32 cellular contexts compared by ENCODE assay signal in the genomic region with DNA sequence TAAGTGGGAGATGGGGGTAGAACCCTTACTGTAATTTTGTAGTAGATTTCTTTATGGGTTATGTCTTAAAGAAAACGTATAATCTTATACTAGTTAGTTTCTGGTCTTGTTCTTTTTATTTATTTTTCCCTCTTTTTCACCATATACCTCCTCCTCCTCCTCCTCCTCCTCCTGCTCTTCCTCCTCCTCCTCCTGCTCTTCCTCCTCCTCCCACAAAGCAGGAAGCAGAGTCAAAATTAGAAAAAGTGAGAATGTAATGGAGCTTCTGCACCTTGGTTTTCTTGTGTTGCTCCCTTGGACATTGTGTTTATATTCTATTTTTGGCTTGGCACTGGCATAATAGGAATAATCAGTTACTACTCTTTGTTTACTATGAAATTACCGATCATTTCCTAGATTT. TPM values are rescaled to one million over a fixed set of nuclear protein-coding genes. Genes with fewer than 3 reads are reported as not detected.
DNase-seq lines count a peak whose midpoint lies in the region; ATAC-seq, FAIRE-seq and TF ChIP-seq lines count a peak whose summit lies in the region.
"Had no signal": no experiment of that assay in that cellular context is flagged by ENCODE, and none has a peak within 500 bp of the region (broad histone marks: within the 10 kb centered on the region; RNA-seq: fewer than 3 reads in every experiment).

No MANE protein-coding gene starts in this region.

- H3K27ac Mint-ChIP-seq in HFFc6 (peak overlapping the region; percentile 74), neural crest cell (ENCODE audit: unreplicated experiment) (no peak overlapping the region)
- H3K27ac Mint-ChIP-seq: activated T-helper 17 cell treated with anti-CD3 and anti-CD28 coated beads, Interleukin-2, amount 50 U/mL, for 72 hours; dendritic cell treated with granulocyte-macrophage colony-stimulating factor and Interleukin-4, amounts not matched to agents 40 ng/mL and 50 ng/mL, for 4 days; naive thymus-derived CD8-positive, alpha-beta T cell; stimulated activated effector memory CD8-positive, alpha-beta T cell treated with anti-CD3 and anti-CD28 coated beads, Interleukin-12 subunit alpha, Interleukin-12 subunit beta, amount 100 ng/mL, for 72 hours had no signal

- POLR2A ChIA-PET in GM12878 (lab: Charles Lee): interaction anchor here (1.1 kb wide), 1 partner anchor 8 kb away, joined by 4 read pairs; no protein-coding TSS in a partner anchor

- WGBS in GM12878 (ENCODE audit: insufficient coverage, insufficient replicate concordance, low lambda C conversion rate, missing lambda C conversion rate): 90% methylated on average over 2 of the region's 2 CpGs

- RAD21 ChIA-PET in GM12878 (lab: Charles Lee; ENCODE audit: unreplicated experiment): no interaction called here

- no peak overlapping the region for H2AFZ ChIP-seq in GM12878 (ENCODE audit: control insufficient read depth, low read depth, low read length)
- H2AFZ ChIP-seq: parathyroid adenoma had no signal

- no TSS peak for BruUV-seq in GM12878 (replicated peaks; lab: Mats Ljungman, UMichigan)

- H3K4me3 Mint-ChIP-seq in HFFc6 (peak overlapping the region; percentile 97), neural crest cell (peak overlapping the region; percentile 32)
- H3K4me3 Mint-ChIP-seq: activated T-helper 17 cell treated with anti-CD3 and anti-CD28 coated beads, Interleukin-2, amount 50 U/mL, for 72 hours; dendritic cell treated with granulocyte-macrophage colony-stimulating factor and Interleukin-4, amounts not matched to agents 40 ng/mL and 50 ng/mL, for 4 days; naive thymus-derived CD8-positive, alpha-beta T cell; stimulated activated effector memory CD8-positive, alpha-beta T cell treated with anti-CD3 and anti-CD28 coated beads, Interleukin-12 subunit alpha, Interleukin-12 subunit beta, amount 100 ng/mL, for 72 hours had no signal

- H3K36me3 Mint-ChIP-seq in HFFc6 (ENCODE audit: low read depth) (peaks cover 49% of the 10 kb centered on the region), neural crest cell (ENCODE audit: low read depth) (peaks cover 7% of the 10 kb centered on the region)
- H3K36me3 Mint-ChIP-seq: naive thymus-derived CD8-positive, alpha-beta T cell had no signal

- no peaks in the 10 kb centered on the region for H3K27me3 Mint-ChIP-seq in HFFc6 (ENCODE audit: insufficient read depth)
- no peaks in the 10 kb centered on the region for H3K27me3 Mint-ChIP-seq in neural crest cell (ENCODE audit: low read depth)
- H3K27me3 Mint-ChIP-seq: activated T-helper 17 cell treated with anti-CD3 and anti-CD28 coated beads, Interleukin-2, amount 50 U/mL, for 72 hours; naive thymus-derived CD8-positive, alpha-beta T cell had no signal

- H3K36me3 ChIP-seq in GM12878 (ENCODE audit: control insufficient read depth in 2 of 2, insufficient read depth in 2 of 2, low read length in 1 of 2): no peaks in the 10 kb centered on the region
- H3K36me3 ChIP-seq in effector memory CD4-positive, alpha-beta T cell (ENCODE audit: control insufficient read depth, insufficient read depth, low read length): no peaks in the 10 kb centered on the region
- H3K36me3 ChIP-seq: cardiac muscle cell, lower lobe of right lung, right atrium auricular region had no signal

- TF ChIP-seq POLR2A in GM12878 (IDR thresholded peaks at IDR 0.05; ENCODE audit: low read depth, low read length): no peak

- H3K9me3 ChIP-seq in GM12878 (replicated peaks; ENCODE audit: control insufficient read depth, insufficient read depth, low read length): no peaks in the 10 kb centered on the region; the same call in 2 of the 3 replicates
- H3K9me3 ChIP-seq in effector memory CD4-positive, alpha-beta T cell (ENCODE audit: control insufficient read depth, low read length): no peaks in the 10 kb centered on the region
- H3K9me3 ChIP-seq: lower lobe of right lung, right atrium auricular region, upper lobe of left lung had no signal

- DNase-seq in AG10803 (ENCODE audit: low read depth) (peak; percentile 18), HFFc6 (no peak), GM12878 (ENCODE audit: low read depth, low spot score) (no peak), neural crest cell (ENCODE audit: low read depth, low spot score) (no peak), GM19238 (ENCODE audit: insufficient read length, low spot score) (no peak)
- no peak for DNase-seq in effector memory CD4-positive, alpha-beta T cell
- DNase-seq in stimulated activated CD4-positive, alpha-beta T cell treated with anti-CD3 and anti-CD28 coated beads, Interleukin-4, amount 100 ng/mL, for 1 hour: no peak
- DNase-seq: activated CD4-positive, alpha-beta T cell treated with anti-CD3 and anti-CD28 coated beads, Interleukin-2, amount 50 U/mL, for 4 hours; activated CD4-positive, CD25-positive, alpha-beta regulatory T cell; activated CD8-positive, alpha-beta memory T cell treated with anti-CD3 and anti-CD28 coated beads, Interleukin-2, amount 50 U/mL, for 48 hours; activated naive CD4-positive, alpha-beta T cell treated with anti-CD3 and anti-CD28 coated beads, Interleukin-2, amount 50 U/mL, for 16 hours; anterior cingulate cortex; DMS79 treated with DMSO at 0.1 percent for 48 hours; kidney glomerular epithelial cell; lower lobe of right lung; naive thymus-derived CD8-positive, alpha-beta T cell; NCI-H1694; Right ventricle myocardium superior; stimulated activated CD4-positive, alpha-beta T cell treated with anti-CD3 and anti-CD28 coated beads, Interleukin-4, amount 100 ng/mL, for 24 hours; substantia nigra; upper lobe of left lung had no signal

- no peak for FAIRE-seq in GM12878 (lab: Jason Lieb, UNC)
- FAIRE-seq: endothelial cell of umbilical vein, GM18507 had no signal

- no peaks in the 10 kb centered on the region for H3K9me3 Mint-ChIP-seq in HFFc6
- no peaks in the 10 kb centered on the region for H3K9me3 Mint-ChIP-seq in neural crest cell
- H3K9me3 Mint-ChIP-seq: activated T-helper 17 cell treated with anti-CD3 and anti-CD28 coated beads, Interleukin-2, amount 50 U/mL, for 72 hours; dendritic cell treated with granulocyte-macrophage colony-stimulating factor and Interleukin-4, amounts not matched to agents 40 ng/mL and 50 ng/mL, for 4 days; naive thymus-derived CD8-positive, alpha-beta T cell; stimulated activated effector memory CD8-positive, alpha-beta T cell treated with anti-CD3 and anti-CD28 coated beads, Interleukin-12 subunit alpha, Interleukin-12 subunit beta, amount 100 ng/mL, for 72 hours had no signal

- H3K9ac ChIP-seq in GM12878 (ENCODE audit: control insufficient read depth, insufficient read depth, low read length): no peak overlapping the region
- H3K9ac ChIP-seq: parathyroid adenoma had no signal

- no peaks in the 10 kb centered on the region for H4K20me1 ChIP-seq in GM12878 (ENCODE audit: control insufficient read depth, insufficient read depth)

- peaks cover 61% of the 10 kb centered on the region for H3K79me2 ChIP-seq in GM12878 (ENCODE audit: control insufficient read depth, insufficient read depth, low read length)

- peaks cover 74% of the 10 kb centered on the region for H3K4me1 Mint-ChIP-seq in HFFc6 (ENCODE audit: low read depth)
- peaks cover 58% of the 10 kb centered on the region for H3K4me1 Mint-ChIP-seq in neural crest cell

- peak overlapping the region; percentile 27; the same call in 1 of the 2 replicates for H3K4me2 ChIP-seq in GM12878 (ENCODE audit: control insufficient read depth, insufficient read depth)

- peaks cover 3% of the 10 kb centered on the region; the same call in 1 of the 2 replicates for H3K4me1 ChIP-seq in GM12878 (ENCODE audit: control insufficient read depth, insufficient read depth, low read length)
- H3K4me1 ChIP-seq in effector memory CD4-positive, alpha-beta T cell (ENCODE audit: control insufficient read depth, insufficient read depth, low read length, poor library complexity, severe bottlenecking): peaks cover 8% of the 10 kb centered on the region

- no peak for TF ChIP-seq CTCF in AG10803 (conservative IDR thresholded peaks at IDR 0.05; ENCODE audit: low read length)
- TF ChIP-seq CTCF in HFFc6 (IDR thresholded peaks at IDR 0.05): no peak
- TF ChIP-seq CTCF in GM12878 (IDR thresholded peaks at IDR 0.05 in 2 of 3, conservative IDR thresholded peaks at IDR 0.05 in 1 of 3; ENCODE audit: control insufficient read depth in 2 of 3, extremely low read depth in 1 of 3, insufficient read depth in 1 of 3, low read depth in 3 of 3, low read length in 3 of 3): no peak
- no peak for TF ChIP-seq CTCF in neural crest cell (conservative IDR thresholded peaks at IDR 0.05)

- SMC1A ChIA-PET in GM12878 (lab: Charles Lee; ENCODE audit: uncharacterized antibody, unreplicated experiment): interaction anchor here (1.1 to 9.1 kb wide), 3 partner anchors 9 to 15 kb away, joined by 3 to 64 read pairs (median 3); no protein-coding TSS in a partner anchor

- CTCF ChIA-PET in GM12878 (lab: Yijun Ruan, JAX): interaction anchor here (0.9 to 1.4 kb wide), 3 partner anchors 38 to 212 kb away, joined by 3 read pairs; no protein-coding TSS in a partner anchor

- H3K27ac ChIP-seq in GM12878 (ENCODE audit: control insufficient read depth, insufficient read depth): no peak overlapping the region
- H3K27ac ChIP-seq in effector memory CD4-positive, alpha-beta T cell (ENCODE audit: insufficient read depth, low read length, poor library complexity, severe bottlenecking): no peak overlapping the region
- H3K27ac ChIP-seq: C4-2B, cardiac muscle cell, lower lobe of right lung, parathyroid adenoma, right atrium auricular region, upper lobe of left lung had no signal

- intact Hi-C loops in GM12878 (cut with micrococcal nuclease; ENCODE audit: unreplicated experiment): no loop called here

- TF ChIP-seq RAD21 in GM12878 (IDR thresholded peaks at IDR 0.05; ENCODE audit: insufficient read depth, low read depth, low read length): no peak

- TF ChIP-seq EP300 in GM12878 (IDR thresholded peaks at IDR 0.05; ENCODE audit: borderline replicate concordance in 1 of 2, control insufficient read depth in 1 of 2, low read depth in 2 of 2, low read length in 2 of 2): no peak

- in situ Hi-C loops in GM12878 (cut with MboI): no loop called here

- H3K27me3 ChIP-seq in GM12878 (replicated peaks in 1 of 2; ENCODE audit: control insufficient read depth in 2 of 2, insufficient read depth in 2 of 2, low read length in 1 of 2): no peaks in the 10 kb centered on the region
- no peaks in the 10 kb centered on the region for H3K27me3 ChIP-seq in effector memory CD4-positive, alpha-beta T cell (replicated peaks; ENCODE audit: control insufficient read depth, insufficient read depth, low read length, poor library complexity, severe bottlenecking)
- H3K27me3 ChIP-seq: cardiac muscle cell, right atrium auricular region, upper lobe of left lung had no signal

- no peak overlapping the region for H3K4me3 ChIP-seq in AG10803 (ENCODE audit: low read length)
- 0 out of 2 replicates have a peak overlapping the region, but pooled peaks have one; percentile 5 for H3K4me3 ChIP-seq in GM12878
- no peak overlapping the region for H3K4me3 ChIP-seq in effector memory CD4-positive, alpha-beta T cell (ENCODE audit: insufficient read depth, low read depth, low read length, poor library complexity, severe bottlenecking)
- H3K4me3 ChIP-seq: cardiac muscle cell, lower lobe of right lung, right atrium auricular region, upper lobe of left lung had no signal

- no peak for ATAC-seq in GM12878
- ATAC-seq in HG03469 (IDR thresholded peaks at IDR 0.05; ENCODE audit: unreplicated experiment): no peak
- ATAC-seq: activated T-helper 17 cell treated with anti-CD3 and anti-CD28 coated beads, Interleukin-2, amount 50 U/mL, for 72 hours; HCT116; lower lobe of right lung; naive thymus-derived CD8-positive, alpha-beta T cell; stimulated activated effector memory CD8-positive, alpha-beta T cell treated with anti-CD3 and anti-CD28 coated beads, Interleukin-12 subunit alpha, Interleukin-12 subunit beta, amount 100 ng/mL, for 72 hours had no signal

RNA-seq across cellular contexts. Expression of a gene that starts 4.5 kb away (rescaled TPM):
- 100 to 1,000 TPM in 3 of 6 experiments, 10 to 100 TPM in 3; 80.7 to 110 (median 97.9) TPM for total RNA-seq in HFFc6 (2021; fragmentation: NEBNext Ultra II Directional; extraction: Animal tissue kit (Norgen Biotek cat#: 25700))
- total RNA-seq in GM12878 (2013; cell fraction: nucleolus; rRNA removed): 7.2 and 7.3 TPM in 2 replicates
- 9.4 and 9.9 TPM in 2 replicates for total RNA-seq in GM12878 (2014; rRNA removed)
- 10.2 and 10.6 TPM in 2 replicates for total RNA-seq in GM12878 (2014; rRNA removed; fragmentation: Illumina TruSeq; extraction: Trizol)
- 11.0 and 11.1 TPM in 2 replicates for total RNA-seq in GM12878 (2021)
- polyA plus RNA-seq in GM12878 (2011; ENCODE audit: low read depth): 3.4 TPM
- polyA plus RNA-seq in GM12878 (2011; rRNA removed): 11.3 and 12.3 TPM in 2 replicates
- 6.1 and 6.3 TPM in 2 replicates for polyA plus RNA-seq in GM12878 (2011; cell fraction: cytosol; rRNA removed)
- polyA plus RNA-seq in GM12878 (2011; cell fraction: nucleus; rRNA removed): 7.3 and 9.6 TPM in 2 replicates
- 5.0 and 6.3 TPM in 2 replicates for polyA plus RNA-seq in GM12878 (2012)
- 11.1 and 11.2 TPM in 2 replicates for polyA plus RNA-seq in GM12878 (2014; fragmentation: Illumina TruSeq; extraction: Trizol)
- 1 to 10 TPM; 2.1 to 3.8 TPM for polyA plus RNA-seq in GM12878 (2014; fragmentation: Nextera tagmentation; extraction: Ambion mirVana)
- polyA plus RNA-seq in GM12878 (2014; rRNA removed): 8.5 and 9.2 TPM in 2 replicates
- polyA plus RNA-seq in GM12878 (2016; fragmentation: Nextera tagmentation; extraction: Ambion mirVana): 10 to 100 TPM; 15.5 to 16.1 TPM
- 9.7 and 11.3 TPM in 2 replicates for polyA minus RNA-seq in GM12878 (2011; rRNA and poly(A)+ RNA removed)
- polyA minus RNA-seq in GM12878 (2011; cell fraction: cytosol; rRNA and poly(A)+ RNA removed): 4.3 and 4.4 TPM in 2 replicates
- polyA minus RNA-seq in GM12878 (2011; cell fraction: nucleus; rRNA and poly(A)+ RNA removed): 3.9 and 7.2 TPM in 2 replicates
- total RNA-seq in neural crest cell: 25.7 and 27.2 TPM in 2 replicates
